Comparison of ENCODE assay signal across 8 cellular contexts in genomic region chr7:75452494-75452955, GRCh38. TPM values are rescaled to one million over a fixed set of nuclear protein-coding genes. Genes with fewer than 3 reads are reported as not detected.
A peak's percentile ranks its signal among the peaks of the same experiment; 100 is the strongest.
DNase-seq lines count a peak whose midpoint lies in the region; ATAC-seq and TF ChIP-seq lines count a peak whose summit lies in the region.
"Not testable (repeated sequence)": the region's sequence is repeated elsewhere in the genome, so short reads cannot be mapped to it uniquely, and the experiment has no call there.
"Had no signal": no experiment of that assay in that cellular context is flagged by ENCODE, and none has a peak within 500 bp of the region (broad histone marks: within the 10 kb centered on the region; RNA-seq: fewer than 3 reads in every experiment).

No MANE protein-coding gene starts in this region.

- not testable (repeated sequence) for H3K9me3 ChIP-seq in OCI-LY1 (ENCODE audit: low read length); naive thymus-derived CD4-positive, alpha-beta T cell (ENCODE audit: control insufficient read depth in 2 of 3, low read length in 3 of 3)

- not testable (repeated sequence) for H3K4me3 ChIP-seq in OCI-LY1 (ENCODE audit: low read depth, low read length, poor library complexity, severe bottlenecking); astrocyte of the cerebellum (ENCODE audit: low read depth, low read length); naive thymus-derived CD4-positive, alpha-beta T cell (ENCODE audit: low read length)

- H3K9me2 ChIP-seq in OCI-LY1 (ENCODE audit: low read depth, low read length): not testable (repeated sequence)

- not testable (repeated sequence) for H3K27ac ChIP-seq in OCI-LY1 (ENCODE audit: low read depth, low read length, poor library complexity, severe bottlenecking); foreskin keratinocyte; naive thymus-derived CD4-positive, alpha-beta T cell (ENCODE audit: low read depth, low read length)

- not testable (repeated sequence) for H3K27me3 ChIP-seq in OCI-LY1 (ENCODE audit: insufficient read depth, low read length); foreskin keratinocyte; naive thymus-derived CD4-positive, alpha-beta T cell (ENCODE audit: control insufficient read depth in 2 of 2, insufficient read depth in 2 of 2, low read length in 2 of 2)

- H3K4me2 ChIP-seq in OCI-LY1 (ENCODE audit: low read length): not testable (repeated sequence)

- H3K9me3 Mint-ChIP-seq in naive thymus-derived CD4-positive, alpha-beta T cell: not testable (repeated sequence)

- H3K27ac Mint-ChIP-seq in naive thymus-derived CD4-positive, alpha-beta T cell: peak overlapping the region in 1 of 9 donors; percentile 19

- H3K4me1 Mint-ChIP-seq in naive thymus-derived CD4-positive, alpha-beta T cell: not testable (repeated sequence)

- not testable (repeated sequence) for H3F3A ChIP-seq in OCI-LY1 (ENCODE audit: insufficient read depth, low read length)

- CTCF ChIA-PET in naive thymus-derived CD4-positive, alpha-beta T cell (lab: Charles Lee): not testable (repeated sequence)

- not testable (repeated sequence) for H3K27me3 Mint-ChIP-seq in naive thymus-derived CD4-positive, alpha-beta T cell

- H3K36me3 Mint-ChIP-seq in naive thymus-derived CD4-positive, alpha-beta T cell: not testable (repeated sequence)

- not testable (repeated sequence) for H3K4me3 Mint-ChIP-seq in naive thymus-derived CD4-positive, alpha-beta T cell

- not testable (repeated sequence) for DNase-seq in astrocyte of the cerebellum (ENCODE audit: low read depth); foreskin keratinocyte
- DNase-seq in naive thymus-derived CD4-positive, alpha-beta T cell: peak in 4 of 9 donors; percentile 4 to 19 (median 12)

- POLR2A ChIA-PET in naive thymus-derived CD4-positive, alpha-beta T cell (lab: Charles Lee): not testable (repeated sequence)

- in situ Hi-C loops in astrocyte of the cerebellum (cut with HindIII; ENCODE audit: low sequenced_read_pairs): not testable (repeated sequence)

- not testable (repeated sequence) for H3K9ac ChIP-seq in OCI-LY1 (ENCODE audit: low read length)

- not testable (repeated sequence) for H3K36me3 ChIP-seq in OCI-LY1 (ENCODE audit: insufficient read depth, low read length); naive thymus-derived CD4-positive, alpha-beta T cell (ENCODE audit: control insufficient read depth in 2 of 3, insufficient read depth in 3 of 3, low read length in 3 of 3)

- not testable (repeated sequence) for H4K20me1 ChIP-seq in OCI-LY1 (ENCODE audit: insufficient read depth, low read length)

- H2AFZ ChIP-seq in OCI-LY1 (ENCODE audit: low read length): not testable (repeated sequence)

- not testable (repeated sequence) for H3K4me1 ChIP-seq in OCI-LY1 (ENCODE audit: insufficient read depth, low read length, severe bottlenecking); foreskin keratinocyte; naive thymus-derived CD4-positive, alpha-beta T cell (ENCODE audit: control insufficient read depth in 2 of 2, insufficient read depth in 2 of 2, low read length in 2 of 2)

- not testable (repeated sequence) for H3K79me2 ChIP-seq in OCI-LY1 (ENCODE audit: insufficient read depth, low read length)

- ATAC-seq in GM18502 (IDR thresholded peaks at IDR 0.05; ENCODE audit: poor library complexity, unreplicated experiment) (peak; percentile 89), GM21528 (IDR thresholded peaks at IDR 0.05; ENCODE audit: low FRiP score, unreplicated experiment) (peak; percentile 74), HG03045 (IDR thresholded peaks at IDR 0.05; ENCODE audit: unreplicated experiment) (peak; percentile 70), foreskin keratinocyte (peak; percentile 85)
- peak; percentile 91 for ATAC-seq in naive thymus-derived CD4-positive, alpha-beta T cell

- TF ChIP-seq CTCF in OCI-LY1 (IDR thresholded peaks at IDR 0.05; ENCODE audit: low read length) (peak; percentile 50; the same call in 1 of the 2 replicates), astrocyte of the cerebellum (IDR thresholded peaks at IDR 0.05; ENCODE audit: low read depth, low read length, missing control alignments) (peak; percentile 41)
- TF ChIP-seq CTCF in foreskin keratinocyte (conservative IDR thresholded peaks at IDR 0.05): not testable (repeated sequence)

- intact Hi-C loops in naive thymus-derived CD4-positive, alpha-beta T cell (cut with micrococcal nuclease): loop anchor here in 1 of 2 donors (10.0 kb wide), 1 partner anchor 192 kb away; no protein-coding TSS in a partner anchor

RNA-seq across cellular contexts. Expression of gene POM121C, which starts 33.6 kb away (rescaled TPM):
- 17.2 and 18.3 TPM in 2 replicates for total RNA-seq in foreskin keratinocyte
- 10.8 and 12.5 TPM in 2 replicates for polyA plus RNA-seq in foreskin keratinocyte
- 100 to 1,000 TPM in 2 of 5 experiments, 10 to 100 TPM in 3; 92.1 to 106 (median 97.8) TPM for total RNA-seq in naive thymus-derived CD4-positive, alpha-beta T cell
- 10 to 100 TPM; 15.6 to 31.6 TPM for polyA plus RNA-seq in naive thymus-derived CD4-positive, alpha-beta T cell

RNA-seq across cellular contexts. Expression of gene SPDYE5, which starts 39.6 kb away (rescaled TPM):
- not detected in 2 replicates for total RNA-seq in foreskin keratinocyte
- polyA plus RNA-seq in foreskin keratinocyte: not detected in 2 replicates
- total RNA-seq in naive thymus-derived CD4-positive, alpha-beta T cell: under 1 TPM in 4 of 5 experiments, not detected in 1; 0.24 to 0.57 (median 0.38) TPM
- polyA plus RNA-seq in naive thymus-derived CD4-positive, alpha-beta T cell: under 1 TPM; 0.14 to 0.37 TPM
- total RNA-seq: cardiac septum had no signal

RNA-seq across cellular contexts. Expression of gene TRIM73, which starts 57.1 kb away (rescaled TPM):
- total RNA-seq in foreskin keratinocyte: 0.37 and 0.39 TPM in 2 replicates
- 0.19 and 0.66 TPM in 2 replicates for polyA plus RNA-seq in foreskin keratinocyte
- 10 to 100 TPM; 14.2 to 33.2 (median 30.0) TPM for total RNA-seq in naive thymus-derived CD4-positive, alpha-beta T cell
- polyA plus RNA-seq in naive thymus-derived CD4-positive, alpha-beta T cell: 1 to 10 TPM; 1.3 to 2.8 TPM

Comparison
In these comparisons a context has a peak if more than half of its experiments do, and no peak if none do; other contexts are left out.
1. RNA of gene TRIM73, which starts 57.1 kb away (total RNA-seq): 14.2 to 33.2 TPM in naive thymus-derived CD4-positive, alpha-beta T cell; 0.37 to 0.39 TPM in foreskin keratinocyte; every median in the first group is over 10 times any median in the second.
2. Peak in every context shown above with its lines, with median percentiles within 50 percentile points of each other: ATAC-seq.